8 cellular contexts compared by ENCODE assay signal in genomic region chr1:244461254-244462071, GRCh38. TPM values are rescaled to one million over a fixed set of nuclear protein-coding genes. Genes with fewer than 3 reads are reported as not detected.
DNase-seq lines count a peak whose midpoint lies in the region; ATAC-seq and TF ChIP-seq lines count a peak whose summit lies in the region.

Gene CATSPERE (plus strand): TSS chr1:244461273. CDS start chr1:244461430, 157 bp downstream.

- no peak for TF ChIP-seq CTCF in lower leg skin (IDR thresholded peaks at IDR 0.05)

- H3K9me3 ChIP-seq in ectodermal cell (ENCODE audit: control insufficient read depth, low read length) = no peaks in the 10 kb centered on the region

- POLR2A ChIA-PET in activated CD4-positive, alpha-beta memory T cell treated with anti-CD3 and anti-CD28 coated beads, Interleukin-2, amount 10 ng/mL, durations not matched to agents 7 days and 5 days (lab: Charles Lee) = interaction anchor here (0.7 to 2.0 kb wide), 7 partner anchors 10 to 414 kb away, joined by 3 to 13 read pairs (median 4); partner anchors contain the start of gene ADSS2

- no peak within 1 kb of the TSS for H3K27ac ChIP-seq in ectodermal cell (ENCODE audit: insufficient read depth, low read depth, low read length, poor library complexity, severe bottlenecking)

- no peaks in the 10 kb centered on the region for H3K36me3 ChIP-seq in ectodermal cell (ENCODE audit: control insufficient read depth, insufficient read depth, low read length)

- intact Hi-C loops in lower leg skin (cut with DNase I; ENCODE audit: low total_unique reads) = no loop called here

- CTCF ChIA-PET in activated CD4-positive, alpha-beta memory T cell treated with anti-CD3 and anti-CD28 coated beads, Interleukin-2, amount 10 ng/mL, durations not matched to agents 7 days and 5 days (lab: Charles Lee) = interaction anchor here (1.5 kb wide), 1 partner anchor 336 kb away, joined by 5 read pairs; no protein-coding TSS in a partner anchor

- peak within 1 kb of the TSS; percentile 78 for H3K4me3 Mint-ChIP-seq in activated CD4-positive, alpha-beta memory T cell treated with anti-CD3 and anti-CD28 coated beads, Interleukin-2, amount 10 ng/mL, durations not matched to agents 7 days and 5 days

- TF ChIP-seq POLR2A in lower leg skin (IDR thresholded peaks at IDR 0.05) = no peak

- peaks cover 12% of the 10 kb centered on the region for H3K9me3 Mint-ChIP-seq in activated CD4-positive, alpha-beta memory T cell treated with anti-CD3 and anti-CD28 coated beads, Interleukin-2, amount 10 ng/mL, durations not matched to agents 7 days and 5 days

- WGBS in ectodermal cell, 2 experiments = 64 to 70% methylated on average over 60 of the region's 60 CpGs
- 19 to 22% methylated on average over 44 to 46 of the region's 60 CpGs for WGBS in lower leg skin, 2 donors

- peaks cover 23% of the 10 kb centered on the region for H3K36me3 Mint-ChIP-seq in activated CD4-positive, alpha-beta memory T cell treated with anti-CD3 and anti-CD28 coated beads, Interleukin-2, amount 10 ng/mL, durations not matched to agents 7 days and 5 days (ENCODE audit: low read depth)

- H3K27ac Mint-ChIP-seq in activated CD4-positive, alpha-beta memory T cell treated with anti-CD3 and anti-CD28 coated beads, Interleukin-2, amount 10 ng/mL, durations not matched to agents 7 days and 5 days = peak within 1 kb of the TSS; percentile 93

- H3K4me3 ChIP-seq in ectodermal cell (ENCODE audit: insufficient read depth, low read depth, low read length) (peak within 1 kb of the TSS; percentile 29), lower leg skin (ENCODE audit: low read depth, poor library complexity, severe bottlenecking) (peak within 1 kb of the TSS; percentile 45)

- ATAC-seq in GM18508 (IDR thresholded peaks at IDR 0.05; ENCODE audit: insufficient read depth, unreplicated experiment) (peak; percentile 90), HG02970 (IDR thresholded peaks at IDR 0.05; ENCODE audit: low FRiP score, unreplicated experiment) (peak; percentile 97)

- H3K4me1 ChIP-seq in ectodermal cell (ENCODE audit: control insufficient read depth, insufficient read depth, low read length) = no peaks in the 10 kb centered on the region

- peak; percentile 73 for DNase-seq in A172 (ENCODE audit: low spot score)
- peak; percentile 88 for DNase-seq in NCI-H2227 treated with DMSO at 0.1 percent for 48 hours (lab: John Stamatoyannopoulos, UW)
- peak; percentile 77 for DNase-seq in activated CD4-positive, alpha-beta memory T cell treated with anti-CD3 and anti-CD28 coated beads, Interleukin-2, amount 10 ng/mL, durations not matched to agents 7 days and 5 days
- peak; percentile 68 to 94 for DNase-seq in lower leg skin (ENCODE audit: low spot score in 2 of 2)
- peak; percentile 76 for DNase-seq in stimulated activated CD4-positive, alpha-beta T cell treated with anti-CD3 and anti-CD28 coated beads, Interleukin-4, amount 100 ng/mL, for 24 hours

- no peaks in the 10 kb centered on the region for H3K27me3 Mint-ChIP-seq in activated CD4-positive, alpha-beta memory T cell treated with anti-CD3 and anti-CD28 coated beads, Interleukin-2, amount 10 ng/mL, durations not matched to agents 7 days and 5 days

- peaks cover 20% of the 10 kb centered on the region for H3K4me1 Mint-ChIP-seq in activated CD4-positive, alpha-beta memory T cell treated with anti-CD3 and anti-CD28 coated beads, Interleukin-2, amount 10 ng/mL, durations not matched to agents 7 days and 5 days

- no peaks in the 10 kb centered on the region for H3K27me3 ChIP-seq in ectodermal cell (ENCODE audit: control insufficient read depth, insufficient read depth, low read length, poor library complexity, severe bottlenecking)

RNA-seq across cellular contexts. Expression of gene CATSPERE, which starts in this region (rescaled TPM):
- total RNA-seq in A172 (2014; rRNA removed; shearing (Covaris generic)) = 0.09 TPM in 1 of 2 replicates, not detected in the other
- under 1 TPM; 0.23 to 0.93 TPM for total RNA-seq in activated CD4-positive, alpha-beta memory T cell treated with anti-CD3 and anti-CD28 coated beads, Interleukin-2, amount 10 ng/mL, durations not matched to agents 7 days and 5 days
- 0.61 TPM for polyA plus RNA-seq in ectodermal cell (2013, experiment 1 of 4)
- polyA plus RNA-seq in ectodermal cell (2013, experiment 2 of 4) = 0.64 TPM
- 0.32 TPM for polyA plus RNA-seq in ectodermal cell (2013, experiment 3 of 4)
- 0.45 TPM for polyA plus RNA-seq in ectodermal cell (2013, experiment 4 of 4)
- under 1 TPM in 3 of 4 donors, not detected in 1; 0.25 to 0.98 (median 0.91) TPM for total RNA-seq in lower leg skin

Comparison
In these comparisons a context has a peak if more than half of its experiments do, and no peak if none do; other contexts are left out.
1. Peak in DNase-seq in A172; RNA of the gene not detected or under 1 TPM.
2. Peak in DNase-seq in activated CD4-positive, alpha-beta memory T cell treated with anti-CD3 and anti-CD28 coated beads, Interleukin-2, amount 10 ng/mL, durations not matched to agents 7 days and 5 days; RNA of the gene not detected or under 1 TPM.
3. Peak in DNase-seq and H3K4me3 ChIP-seq in lower leg skin; RNA of the gene not detected or under 1 TPM.